In the genomic region with DNA sequence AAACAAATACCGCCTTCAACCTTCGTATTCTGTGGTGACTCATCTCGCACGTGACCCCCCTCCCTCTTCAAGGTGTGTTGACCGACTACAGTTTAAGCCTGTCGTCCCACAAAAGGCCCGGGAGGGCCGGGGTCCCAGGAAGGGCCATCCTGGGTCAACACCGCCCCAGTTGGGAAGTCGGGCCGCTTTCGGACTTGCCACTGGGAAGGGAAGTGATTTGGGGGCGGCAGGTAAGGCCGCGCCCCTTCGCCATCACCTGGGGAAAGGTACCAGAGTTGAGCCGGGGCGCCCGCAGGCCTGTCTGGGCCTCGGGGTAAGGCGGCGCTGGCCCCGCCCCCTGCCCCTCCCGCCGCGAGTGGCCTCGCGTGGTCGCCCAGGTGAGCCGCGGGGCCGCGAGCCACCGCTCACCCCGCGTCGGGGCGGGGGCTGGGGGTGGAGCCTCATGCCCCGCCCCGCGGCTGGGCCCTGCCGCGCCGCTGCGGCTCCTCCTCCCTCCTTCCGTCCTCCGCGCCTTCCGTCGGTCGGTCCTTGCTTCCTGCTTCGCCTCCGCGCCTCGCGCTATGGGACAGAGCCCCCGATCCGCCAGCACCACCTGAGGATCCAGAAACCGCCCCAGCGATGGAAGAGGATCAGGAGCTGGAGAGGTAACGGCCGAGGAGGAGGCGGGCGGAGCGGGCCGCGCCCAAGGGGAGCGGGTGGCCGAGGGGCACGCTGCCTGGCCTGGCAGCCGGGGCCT, we compare ENCODE assay signal across 8 cellular contexts. TPM values are rescaled to one million over a fixed set of nuclear protein-coding genes. Genes with fewer than 3 reads are reported as not detected.
DNase-seq lines count a peak whose midpoint lies in the region; ATAC-seq and TF ChIP-seq lines count a peak whose summit lies in the region.

A gene with protein sequence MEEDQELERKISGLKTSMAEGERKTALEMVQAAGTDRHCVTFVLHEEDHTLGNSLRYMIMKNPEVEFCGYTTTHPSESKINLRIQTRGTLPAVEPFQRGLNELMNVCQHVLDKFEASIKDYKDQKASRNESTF (plus strand): TSS at position 527 of the 736 bp plus-strand sequence. CDS start 92 bp downstream, at position 619.

- H3K27me3 ChIP-seq in GM23248 (replicated peaks; ENCODE audit: insufficient read depth) = no peaks in the 10 kb centered on the region
- no peaks in the 10 kb centered on the region for H3K27me3 ChIP-seq in SJSA1 (replicated peaks)
- H3K27me3 ChIP-seq in foreskin keratinocyte = no peaks in the 10 kb centered on the region
- H3K27me3 ChIP-seq in neural progenitor cell = no peaks in the 10 kb centered on the region
- H3K27me3 ChIP-seq in subcutaneous abdominal adipose tissue (ENCODE audit: control insufficient read depth in 5 of 5, insufficient read depth in 4 of 5, low read length in 5 of 5) = no peaks in the 10 kb centered on the region

- peaks cover 26% of the 10 kb centered on the region for H3K4me1 Mint-ChIP-seq in neural progenitor cell

- H3K79me2 ChIP-seq in GM23248 (ENCODE audit: insufficient read depth) = peaks cover 79% of the 10 kb centered on the region
- H3K79me2 ChIP-seq in neural progenitor cell (ENCODE audit: low read depth) = peaks cover 82% of the 10 kb centered on the region

- H3K27ac ChIP-seq in GM23248 (peak within 1 kb of the TSS; percentile 63), SJSA1 (peak within 1 kb of the TSS; percentile 57), foreskin keratinocyte (peak within 1 kb of the TSS; percentile 100), neural progenitor cell (no peak within 1 kb of the TSS), subcutaneous abdominal adipose tissue (ENCODE audit: low read depth, low read length) (peak within 1 kb of the TSS; percentile 91)

- H3K9me3 ChIP-seq in GM23248 (ENCODE audit: low read depth) (no peaks in the 10 kb centered on the region), SJSA1 (replicated peaks) (no peaks in the 10 kb centered on the region), neural progenitor cell (ENCODE audit: low read depth) (no peaks in the 10 kb centered on the region), subcutaneous abdominal adipose tissue (ENCODE audit: control insufficient read depth in 5 of 5, low read length in 5 of 5) (no peaks in the 10 kb centered on the region)

- H4K20me1 ChIP-seq in GM23248 (ENCODE audit: insufficient read depth) (no peaks in the 10 kb centered on the region), neural progenitor cell (ENCODE audit: low read depth) (peaks cover 51% of the 10 kb centered on the region)

- peaks cover 19% of the 10 kb centered on the region for H3K36me3 Mint-ChIP-seq in neural progenitor cell

- H3K9ac ChIP-seq in GM23248 (peak within 1 kb of the TSS; percentile 90), neural progenitor cell (peak within 1 kb of the TSS; percentile 52), subcutaneous abdominal adipose tissue (ENCODE audit: low read length in 5 of 5) (peak within 1 kb of the TSS; percentile 82 to 92 (median 91))

- no peaks in the 10 kb centered on the region for H3K9me2 ChIP-seq in GM23248 (ENCODE audit: insufficient read depth)

- H3K27me3 Mint-ChIP-seq in neural progenitor cell (ENCODE audit: insufficient read depth, low read depth) = peaks cover 12% of the 10 kb centered on the region

- in situ Hi-C loops in GM23248 (cut with MboI) = no loop called here

- H3K4me1 ChIP-seq in GM23248 (ENCODE audit: insufficient read depth) = peaks cover 18% of the 10 kb centered on the region
- H3K4me1 ChIP-seq in SJSA1 (replicated peaks) = peaks cover 6% of the 10 kb centered on the region
- H3K4me1 ChIP-seq in foreskin keratinocyte = peaks cover 32% of the 10 kb centered on the region
- H3K4me1 ChIP-seq in neural progenitor cell = peaks cover 22% of the 10 kb centered on the region
- H3K4me1 ChIP-seq in subcutaneous abdominal adipose tissue (ENCODE audit: control insufficient read depth in 5 of 5, insufficient read depth in 5 of 5, low read length in 5 of 5) = peaks cover 0 to 48% (median 39%) of the 10 kb centered on the region in 5 donors

- H3K9me3 Mint-ChIP-seq in neural progenitor cell = no peaks in the 10 kb centered on the region

- H3F3A ChIP-seq in GM23248 (ENCODE audit: insufficient read depth) (peaks cover 15% of the 10 kb centered on the region), neural progenitor cell (ENCODE audit: low read depth) (peaks cover 20% of the 10 kb centered on the region)

- H3K4me2 ChIP-seq in GM23248 (ENCODE audit: unreplicated experiment) = peak within 1 kb of the TSS; percentile 98
- H3K4me2 ChIP-seq in neural progenitor cell = peak within 1 kb of the TSS; percentile 96

- TF ChIP-seq CTCF in foreskin keratinocyte (conservative IDR thresholded peaks at IDR 0.05) (no peak), neural progenitor cell (IDR thresholded peaks at IDR 0.05) (no peak)

- H2AFZ ChIP-seq in GM23248 (peak within 1 kb of the TSS; percentile 97), neural progenitor cell (replicated peaks) (peak within 1 kb of the TSS; percentile 94)

- peaks cover 7% of the 10 kb centered on the region; the same call in 1 of the 2 replicates for H3K36me3 ChIP-seq in GM23248 (ENCODE audit: low read depth)
- peaks cover 35% of the 10 kb centered on the region for H3K36me3 ChIP-seq in SJSA1
- peaks cover 4% of the 10 kb centered on the region for H3K36me3 ChIP-seq in neural progenitor cell
- peaks cover 0 to 8% (median 2%) of the 10 kb centered on the region in 5 donors for H3K36me3 ChIP-seq in subcutaneous abdominal adipose tissue (ENCODE audit: control insufficient read depth in 5 of 5, insufficient read depth in 5 of 5, low read length in 5 of 5)

- peak; percentile 75 for DNase-seq in EL
- DNase-seq in GM23248 = peak; percentile 88
- DNase-seq in LHCN-M2 (ENCODE audit: low read depth) = peak; percentile 62
- DNase-seq in SJSA1 (ENCODE audit: low read depth in 1 of 2, low spot score in 2 of 2) = peak; percentile 54 to 74
- peak; percentile 73 for DNase-seq in activated gamma-delta T cell treated with anti-CD3 and anti-CD28 coated beads, Interleukin-2, amount 50 U/mL, for 16 hours (ENCODE audit: low read depth)
- DNase-seq in foreskin keratinocyte = peak; percentile 96 to 98
- peak; percentile 90 for DNase-seq in neural progenitor cell (ENCODE audit: low spot score)

- peak within 1 kb of the TSS; percentile 93 for H3K4me3 ChIP-seq in GM23248
- H3K4me3 ChIP-seq in SJSA1 = peak within 1 kb of the TSS; percentile 94
- peak within 1 kb of the TSS; percentile 91 for H3K4me3 ChIP-seq in neural progenitor cell
- H3K4me3 ChIP-seq in subcutaneous abdominal adipose tissue (ENCODE audit: low read depth in 1 of 5, low read length in 5 of 5) = peak within 1 kb of the TSS; percentile 77 to 96 (median 90)

- peak within 1 kb of the TSS; percentile 62 for H3K27ac Mint-ChIP-seq in neural progenitor cell

- ATAC-seq in foreskin keratinocyte = peak; percentile 62

- WGBS in GM23248 (ENCODE audit: low coverage in 1 of 2, low lambda C conversion rate in 2 of 2, missing lambda C conversion rate in 2 of 2), 2 experiments = 1 to 3% methylated on average over 48 to 53 of the region's 71 CpGs

- peak within 1 kb of the TSS; percentile 97 for H3K4me3 Mint-ChIP-seq in neural progenitor cell

RNA-seq across cellular contexts. Expression of the gene that starts here (rescaled TPM):
- total RNA-seq in GM23248 (2014; rRNA removed; shearing (Covaris generic)) = 51.1 and 53.0 TPM in 2 replicates
- polyA plus RNA-seq in GM23248 (2016; fragmentation: Nextera tagmentation; extraction: Ambion mirVana) (60.2 and 66.8 TPM in 2 replicates), foreskin keratinocyte (226 and 227 TPM in 2 replicates)
- total RNA-seq in LHCN-M2 (2014; rRNA removed) (70.5 and 78.5 TPM in 2 replicates), foreskin keratinocyte (153 and 159 TPM in 2 replicates), neural progenitor cell (ENCODE audit: low replicate concordance) (106 and 120 TPM in 2 replicates)
- 73.9 TPM for polyA plus RNA-seq in LHCN-M2 (2012)
- 46.5 and 68.4 TPM in 2 replicates for total RNA-seq in SJSA1 (2014; rRNA removed; shearing (Covaris generic))
